ENCODE assay signal across 22 cellular contexts in the genomic region with DNA sequence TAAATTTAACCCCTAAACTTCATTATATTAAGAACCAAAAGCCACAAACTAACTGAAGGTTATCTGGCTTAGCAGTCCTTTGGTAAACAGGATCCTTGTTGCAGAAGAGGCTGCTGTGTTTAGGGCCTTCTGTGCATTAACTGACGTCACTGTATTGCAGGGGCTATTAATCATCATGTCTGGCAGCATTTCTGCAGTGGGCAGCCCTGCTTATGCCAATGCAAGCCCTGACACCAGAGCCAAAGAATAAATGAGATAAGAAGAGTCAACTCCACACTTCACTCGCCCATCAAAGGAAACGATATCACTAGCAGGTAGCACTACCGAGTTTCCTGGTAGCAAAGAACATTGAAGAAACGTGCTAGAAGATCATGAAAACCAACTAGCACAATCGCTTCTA.
A peak's percentile ranks its signal among the peaks of the same experiment; 100 is the strongest.
DNase-seq lines count a peak whose midpoint lies in the region; ATAC-seq, FAIRE-seq and TF ChIP-seq lines count a peak whose summit lies in the region.
"Had no signal": no experiment of that assay in that cellular context is flagged by ENCODE, and none has a peak within 500 bp of the region (broad histone marks: within the 10 kb centered on the region; RNA-seq: fewer than 3 reads in every experiment).

No MANE protein-coding gene starts in this region.

- no peak for ATAC-seq in SK-N-SH treated with all-trans-retinoic acid at 6 μM for 48 hours

- 89% methylated on average over 6 of the region's 6 CpGs for WGBS in SK-N-SH (ENCODE audit: low lambda C conversion rate)
- 86% methylated on average over 6 of the region's 6 CpGs; no CpG with 5 or more reads in 1 of the 2 experiments for WGBS in H1 (ENCODE audit: extremely low coverage in 1 of 2, insufficient coverage in 1 of 2, insufficient read length in 1 of 2, insufficient replicate concordance in 2 of 2, low coverage in 1 of 2, low lambda C conversion rate in 2 of 2, missing lambda C conversion rate in 1 of 2), 2 experiments
- WGBS in small intestine, 3 donors, result 25 to 65% (median 36%) methylated on average over 6 of the region's 6 CpGs

- H3K9ac ChIP-seq in SK-N-SH (no peak overlapping the region), H1 (replicated peaks in 1 of 4; ENCODE audit: extremely low read depth in 1 of 4, low read depth in 3 of 4, low read length in 3 of 4) (no peak overlapping the region)
- H3K9ac ChIP-seq: GM23248 had no signal

- TF ChIP-seq RAD21 in SK-N-SH (IDR thresholded peaks at IDR 0.05; ENCODE audit: low read length) (no peak), H1 (IDR thresholded peaks at IDR 0.05 in 1 of 2, conservative IDR thresholded peaks at IDR 0.05 in 1 of 2; ENCODE audit: low read depth in 2 of 2, low read length in 2 of 2) (no peak)

- no peak overlapping the region for H4K8ac ChIP-seq in H1 (ENCODE audit: extremely low read depth, insufficient read depth, low read length)

- H4K20me1 ChIP-seq in SK-N-SH (ENCODE audit: insufficient read depth) (no peaks in the 10 kb centered on the region), H1 (replicated peaks in 1 of 2; ENCODE audit: control insufficient read depth in 1 of 2, insufficient read depth in 2 of 2, low read length in 2 of 2) (no peaks in the 10 kb centered on the region)

- H3K4me1 ChIP-seq in SK-N-SH (ENCODE audit: control insufficient read depth in 1 of 2, insufficient read depth in 2 of 2, low read depth in 1 of 2, low read length in 1 of 2) (peaks cover 0 to 2% of the 10 kb centered on the region in 2 experiments; a peak in 1 of 4 replicates), H1 (replicated peaks in 1 of 4; ENCODE audit: control insufficient read depth in 3 of 4, insufficient read depth in 4 of 4, low read length in 3 of 4) (no peaks in the 10 kb centered on the region), small intestine (ENCODE audit: control insufficient read depth in 2 of 2, insufficient read depth in 1 of 2, low read depth in 1 of 2, low read length in 1 of 2) (no peaks in the 10 kb centered on the region)
- H3K4me1 ChIP-seq: HAP-1 had no signal

- no peaks in the 10 kb centered on the region for H3K9me3 ChIP-seq in SK-N-SH
- H3K9me3 ChIP-seq in H1 (ENCODE audit: insufficient read depth in 2 of 2, low read depth in 1 of 2, low read length in 1 of 2), result no peaks in the 10 kb centered on the region
- no peaks in the 10 kb centered on the region for H3K9me3 ChIP-seq in small intestine (ENCODE audit: control insufficient read depth, low read depth)
- H3K9me3 ChIP-seq: Caco-2, HAP-1 had no signal

- H4K91ac ChIP-seq in H1 (replicated peaks; ENCODE audit: insufficient read length, low read length), result no peak overlapping the region

- H2AFZ ChIP-seq in SK-N-SH (ENCODE audit: low read depth) (no peak overlapping the region), H1 (ENCODE audit: low read length) (no peak overlapping the region)
- H2AFZ ChIP-seq: GM23248 had no signal

- no peak overlapping the region for H2BK20ac ChIP-seq in H1 (ENCODE audit: low read length)

- no peak overlapping the region for H2BK5ac ChIP-seq in H1 (ENCODE audit: low read depth, low read length)

- POLR2A ChIA-PET in SK-N-SH (lab: Yijun Ruan, JAX), result no interaction called here
- POLR2A ChIA-PET in H1 (lab: Charles Lee; ENCODE audit: partially characterized antibody), result no interaction called here

- no peak overlapping the region for H2BK12ac ChIP-seq in H1 (ENCODE audit: low read depth, low read length)

- H3K4me3 ChIP-seq in SK-N-SH (ENCODE audit: low read depth in 2 of 2, low read length in 1 of 2), result no peak overlapping the region
- H3K4me3 ChIP-seq in H1 (ENCODE audit: extremely low read depth in 1 of 4, insufficient read depth in 2 of 4, low read depth in 3 of 4, low read length in 4 of 4), result no peak overlapping the region
- no peak overlapping the region for H3K4me3 ChIP-seq in small intestine (ENCODE audit: low read depth in 1 of 2, low read length in 2 of 2)
- H3K4me3 ChIP-seq: GM23248, HAP-1, SK-N-MC had no signal

- CTCF ChIA-PET in SK-N-SH (lab: Yijun Ruan, JAX) (no interaction called here), H1 (lab: Charles Lee; ENCODE audit: partially characterized antibody) (interaction anchor here (1.1 to 4.5 kb wide), 3 partner anchors 8 to 58 kb away, joined by 3 to 19 read pairs (median 13); no protein-coding TSS in a partner anchor)

- no peak overlapping the region for H4K5ac ChIP-seq in H1 (ENCODE audit: insufficient read length, low read depth, low read length)

- no peak overlapping the region for H3K18ac ChIP-seq in H1 (ENCODE audit: extremely low read depth, low read length)

- H3K14ac ChIP-seq in H1 (ENCODE audit: insufficient read length), result no peak overlapping the region

- no peaks in the 10 kb centered on the region for H3K27me3 ChIP-seq in SK-N-SH (ENCODE audit: insufficient read depth)
- no peaks in the 10 kb centered on the region; a peak in 1 of 7 replicates for H3K27me3 ChIP-seq in H1 (replicated peaks in 1 of 4; ENCODE audit: control insufficient read depth in 3 of 4, extremely low read depth in 1 of 4, insufficient read depth in 3 of 4, low read length in 3 of 4)
- no peaks in the 10 kb centered on the region for H3K27me3 ChIP-seq in small intestine (ENCODE audit: control insufficient read depth in 2 of 2, insufficient read depth in 2 of 2, low read length in 2 of 2)

- TF ChIP-seq CTCF in SK-N-SH (IDR thresholded peaks at IDR 0.05), result no peak
- TF ChIP-seq CTCF in H1 (IDR thresholded peaks at IDR 0.05; ENCODE audit: control extremely low read depth in 1 of 3, insufficient read depth in 1 of 3, low read depth in 1 of 3, low read length in 3 of 3), result no peak

- no peak overlapping the region for H2BK120ac ChIP-seq in H1 (replicated peaks; ENCODE audit: low read depth, low read length)

- H3K23me2 ChIP-seq in H1 (ENCODE audit: low read depth, low read length), result no peaks in the 10 kb centered on the region

- H3K4me2 ChIP-seq in SK-N-SH (no peak overlapping the region), H1 (ENCODE audit: insufficient read depth in 1 of 2, low read depth in 2 of 2, low read length in 2 of 2) (no peak overlapping the region)

- H3K23ac ChIP-seq in H1 (ENCODE audit: insufficient read length), result no peak overlapping the region

- FAIRE-seq in H1 (lab: Jason Lieb, UNC) (no peak), small intestine (lab: Jason Lieb, UNC) (no peak)
- FAIRE-seq: GM12891, HTR-8/SVneo, RCC 7860 had no signal

- DNase-seq in SK-N-SH (peak; percentile 65), NCI-H226 (peak; percentile 48), H1 (ENCODE audit: low read depth in 1 of 2, low spot score in 2 of 2) (no peak), small intestine (peak; percentile 79), putamen (ENCODE audit: low spot score) (no peak), NCI-H446 (lab: John Stamatoyannopoulos, UW) (no peak)
- DNase-seq: Caco-2; CD4-positive, alpha-beta T cell; DMS 273 treated with DMSO at 0.1 percent for 48 hours; DMS79 treated with DMSO at 0.1 percent for 48 hours; GM23248; IMR-90; NCI-H1694 treated with DMSO at 0.1 percent for 48 hours; NCI-H524 treated with DMSO at 0.1 percent for 48 hours; OCI-M1; Right ventricle myocardium superior had no signal

- H3K9me2 ChIP-seq in SK-N-SH, result no peaks in the 10 kb centered on the region

- TF ChIP-seq EP300 in SK-N-SH (IDR thresholded peaks at IDR 0.05; ENCODE audit: borderline replicate concordance in 1 of 2, low read depth in 1 of 2, low read length in 1 of 2) (no peak), H1 (IDR thresholded peaks at IDR 0.05; ENCODE audit: borderline replicate concordance in 1 of 2, low read depth in 2 of 2, low read length in 2 of 2) (no peak)

- TF ChIP-seq POLR2A in H1 (IDR thresholded peaks at IDR 0.05; ENCODE audit: control extremely low read depth in 1 of 2, low read depth in 2 of 2, low read length in 2 of 2), result no peak

- H3K4ac ChIP-seq in H1 (replicated peaks; ENCODE audit: insufficient read length, low read depth, low read length), result no peak overlapping the region

- peak overlapping the region; percentile 48; the same call in 1 of the 2 replicates for H2BK15ac ChIP-seq in H1 (ENCODE audit: low read length)

- H3K79me2 ChIP-seq in SK-N-SH (ENCODE audit: insufficient read depth) (no peaks in the 10 kb centered on the region), H1 (ENCODE audit: control insufficient read depth in 1 of 2, insufficient read depth in 2 of 2, low read length in 2 of 2) (no peaks in the 10 kb centered on the region)

- H3K27ac ChIP-seq in SK-N-SH (ENCODE audit: low read depth in 2 of 2, low read length in 1 of 2) (no peak overlapping the region), H1 (ENCODE audit: low read depth, low read length) (no peak overlapping the region), small intestine (ENCODE audit: low read depth in 1 of 2, low read length in 1 of 2) (no peak overlapping the region)
- H3K27ac ChIP-seq: GM23248, SK-N-MC had no signal

- H3K79me1 ChIP-seq in H1 (ENCODE audit: low read depth, low read length), result no peaks in the 10 kb centered on the region

- H3K56ac ChIP-seq in H1 (replicated peaks; ENCODE audit: insufficient read length, low read depth, low read length), result no peak overlapping the region

- H3F3A ChIP-seq in SK-N-SH (replicated peaks; ENCODE audit: insufficient read depth), result no peaks in the 10 kb centered on the region

- H2AK5ac ChIP-seq in H1 (ENCODE audit: low read depth, low read length), result no peak overlapping the region

- H3K36me3 ChIP-seq in SK-N-SH (replicated peaks in 1 of 2; ENCODE audit: control insufficient read depth in 1 of 2, insufficient read depth in 2 of 2, low read length in 1 of 2), result no peaks in the 10 kb centered on the region
- H3K36me3 ChIP-seq in H1 (ENCODE audit: control insufficient read depth in 2 of 4, insufficient read depth in 4 of 4, low read length in 3 of 4), result no peaks in the 10 kb centered on the region
- H3K36me3 ChIP-seq in small intestine (ENCODE audit: control insufficient read depth in 2 of 2, insufficient read depth in 2 of 2, low read length in 2 of 2), result no peaks in the 10 kb centered on the region
- H3K36me3 ChIP-seq: HAP-1 had no signal

TF ChIP-seq in SK-N-SH, 30 proteins besides CTCF, POLR2A, EP300 and RAD21 (continues in another document):
- peak; percentile 53 for TF ChIP-seq GATA2 (CRISPR knock-in tag; IDR thresholded peaks at IDR 0.05)

TF ChIP-seq in H1, 55 proteins besides CTCF, POLR2A, EP300 and RAD21:
- TF ChIP-seq YY1 (IDR thresholded peaks at IDR 0.05; ENCODE audit: low read depth, low read length), result no peak
- TF ChIP-seq CHD1 (IDR thresholded peaks at IDR 0.05; ENCODE audit: low read depth, low read length), result no peak
- no peak for TF ChIP-seq POU5F1 (IDR thresholded peaks at IDR 0.05; ENCODE audit: low read depth, low read length)
TF ChIP-seq in H1: peak in this region for 0.

Comparison
In these comparisons a context has a peak if more than half of its experiments do, and no peak if none do; other contexts are left out.
1. DNase-seq: peak in SK-N-SH (single experiment), NCI-H226 (single experiment) and small intestine (single experiment); none in H1 (0 of 2), putamen (single experiment) and NCI-H446 (0 of 2).